10 cellular contexts compared by ENCODE assay signal in genomic region chr1:21280011-21280471, GRCh38. TPM values are rescaled to one million over a fixed set of nuclear protein-coding genes. Genes with fewer than 3 reads are reported as not detected.
DNase-seq lines count a peak whose midpoint lies in the region; ATAC-seq and TF ChIP-seq lines count a peak whose summit lies in the region.
"Had no signal": no experiment of that assay in that cellular context is flagged by ENCODE, and none has a peak within 500 bp of the region (broad histone marks: within the 10 kb centered on the region; RNA-seq: fewer than 3 reads in every experiment).

No MANE protein-coding gene starts in this region.

- H3K9me3 ChIP-seq in muscle layer of duodenum (ENCODE audit: control insufficient read depth in 1 of 2, low read length in 2 of 2), result no peaks in the 10 kb centered on the region

- peaks cover 4 to 31% of the 10 kb centered on the region in 2 donors for H3K4me1 ChIP-seq in muscle layer of duodenum (ENCODE audit: control insufficient read depth in 1 of 2, insufficient read depth in 2 of 2, low read length in 2 of 2)

- DNase-seq in A172 (ENCODE audit: low spot score) (peak; percentile 16), NCI-H69 (lab: John Stamatoyannopoulos, UW) (peak; percentile 11), dorsolateral prefrontal cortex (no peak), DMS79 (lab: John Stamatoyannopoulos, UW) (no peak)
- no peak for DNase-seq in stimulated activated CD4-positive, alpha-beta T cell treated with anti-CD3 and anti-CD28 coated beads, Interleukin-4, amount 100 ng/mL, for 4 hours
- DNase-seq: erythroblast, SIG-M5 had no signal

- H3K36me3 ChIP-seq in muscle layer of duodenum (ENCODE audit: control insufficient read depth in 1 of 2, insufficient read depth in 2 of 2, low read length in 2 of 2), result peaks cover 6 to 12% of the 10 kb centered on the region in 2 donors

- no peak for TF ChIP-seq CTCF in dorsolateral prefrontal cortex (IDR thresholded peaks at IDR 0.05 in 54 of 56, conservative IDR thresholded peaks at IDR 0.05 in 2 of 56; ENCODE audit: low read depth in 1 of 56, partially characterized antibody in 56 of 56)

- H3K4me3 ChIP-seq in dorsolateral prefrontal cortex (no peak overlapping the region), muscle layer of duodenum (ENCODE audit: low read depth in 1 of 2, low read length in 2 of 2) (no peak overlapping the region)

- H3K27ac ChIP-seq in dorsolateral prefrontal cortex (peak overlapping the region in 57 of 59 donors; percentile 23 to 89 (median 81)), muscle layer of duodenum (ENCODE audit: low read length) (peak overlapping the region; percentile 76)

- no peak for ATAC-seq in GM19035 (IDR thresholded peaks at IDR 0.05; ENCODE audit: unreplicated experiment)
- no peak for ATAC-seq in GM21367 (IDR thresholded peaks at IDR 0.05; ENCODE audit: unreplicated experiment)

- intact Hi-C loops in dorsolateral prefrontal cortex (cut with DNase I), result no loop called here

- H3K27me3 ChIP-seq in dorsolateral prefrontal cortex (no peaks in the 10 kb centered on the region), muscle layer of duodenum (ENCODE audit: low read depth, low read length) (no peaks in the 10 kb centered on the region)

RNA-seq across cellular contexts. Expression of gene ECE1, which starts 10.2 kb away (rescaled TPM):
- total RNA-seq in A172 (2014; rRNA removed; shearing (Covaris generic)), result 65.8 and 66.3 TPM in 2 replicates
- 100 to 1,000 TPM in 2 of 120 experiments, 10 to 100 TPM in 118; 38.8 to 122 (median 62.6) TPM for total RNA-seq in dorsolateral prefrontal cortex

Comparison
In these comparisons a context has a peak if more than half of its experiments do, and no peak if none do; other contexts are left out.
1. DNase-seq: peak in A172 (single experiment) and NCI-H69 (single experiment); none in dorsolateral prefrontal cortex (0 of 10), stimulated activated CD4-positive, alpha-beta T cell treated with anti-CD3 and anti-CD28 coated beads, Interleukin-4, amount 100 ng/mL, for 4 hours (0 of 2) and DMS79 (single experiment).